ENCODE assay signal across 15 cellular contexts in the genomic region with DNA sequence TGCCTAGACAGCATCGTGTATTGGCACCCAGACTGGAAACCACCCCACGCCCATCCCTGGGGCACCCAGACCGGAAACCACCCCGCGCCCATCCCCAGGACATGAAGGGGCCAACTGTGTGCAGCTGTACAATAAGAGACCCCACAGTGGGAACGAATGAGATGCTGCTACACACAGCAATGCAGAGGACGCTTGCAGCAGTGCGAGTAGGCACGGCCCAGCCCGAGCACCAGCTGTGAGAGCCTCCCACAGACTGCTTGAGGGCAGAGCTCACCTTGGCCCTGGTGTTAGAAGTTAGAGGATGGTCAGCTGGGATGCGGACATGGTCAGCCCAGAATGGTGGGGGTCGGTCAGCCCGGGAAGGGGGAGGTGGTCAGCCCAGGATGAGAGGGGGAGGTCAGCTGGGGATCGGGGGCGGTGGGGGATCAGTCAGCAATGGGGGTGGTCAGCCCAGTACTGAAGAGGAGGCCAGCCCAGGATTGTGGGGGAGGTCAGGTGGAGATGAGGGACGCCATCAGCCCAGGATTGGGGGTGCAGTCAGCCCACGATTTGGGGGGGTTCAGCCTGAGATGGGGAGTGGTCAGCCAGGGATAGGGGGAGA.
DNase-seq lines count a peak whose midpoint lies in the region; ATAC-seq and TF ChIP-seq lines count a peak whose summit lies in the region.
"Had no signal": no experiment of that assay in that cellular context is flagged by ENCODE, and none has a peak within 500 bp of the region (broad histone marks: within the 10 kb centered on the region; RNA-seq: fewer than 3 reads in every experiment).

No MANE protein-coding gene starts in this region.

- H3K4me1 Mint-ChIP-seq in chondrocyte (ENCODE audit: low read depth) (peaks cover 18% of the 10 kb centered on the region), nephron progenitor cell (peaks cover 40% of the 10 kb centered on the region)
- H3K4me1 Mint-ChIP-seq: B cell had no signal

- CTCF ChIA-PET in HEK293 (lab: Yijun Ruan, JAX): interaction anchor here (0.9 kb wide), 1 partner anchor 13 kb away, joined by 3 read pairs; no protein-coding TSS in a partner anchor

- H3K27me3 ChIP-seq in upper lobe of right lung: no peaks in the 10 kb centered on the region

- POLR2A ChIA-PET in HEK293 (lab: Yijun Ruan, JAX): no interaction called here

- H3K27me3 Mint-ChIP-seq in chondrocyte (ENCODE audit: low read depth) (peaks cover 4% of the 10 kb centered on the region), nephron progenitor cell (ENCODE audit: low read depth, poor library complexity) (peaks cover 30% of the 10 kb centered on the region)
- H3K27me3 Mint-ChIP-seq: B cell; CD4-positive, alpha-beta T cell had no signal

- H3K36me3 Mint-ChIP-seq in chondrocyte (ENCODE audit: low read depth) (no peaks in the 10 kb centered on the region), nephron progenitor cell (ENCODE audit: low read depth) (peaks cover 16% of the 10 kb centered on the region)

- no peak for TF ChIP-seq CTCF in HEK293 (tag by site-specific recombination; IDR thresholded peaks at IDR 0.05)
- TF ChIP-seq CTCF in chondrocyte (IDR thresholded peaks at IDR 0.05): no peak
- TF ChIP-seq CTCF in nephron progenitor cell (IDR thresholded peaks at IDR 0.05): no peak
- no peak for TF ChIP-seq CTCF in upper lobe of right lung (IDR thresholded peaks at IDR 0.05)

- H3K36me3 ChIP-seq in HEK293 (ENCODE audit: control insufficient read depth in 2 of 2, insufficient read depth in 1 of 2, low read length in 2 of 2) (no peaks in the 10 kb centered on the region), upper lobe of right lung (no peaks in the 10 kb centered on the region)

- H3K27ac ChIP-seq in HEK293 (ENCODE audit: extremely low read depth, low read depth, low read length): no peak overlapping the region
- H3K27ac ChIP-seq in upper lobe of right lung: no peak overlapping the region
- H3K27ac ChIP-seq: GM23248 had no signal

- peaks cover 5% of the 10 kb centered on the region for H3K9me3 Mint-ChIP-seq in chondrocyte (ENCODE audit: low read depth)
- H3K9me3 Mint-ChIP-seq in nephron progenitor cell: peaks cover 28% of the 10 kb centered on the region
- H3K9me3 Mint-ChIP-seq: CD4-positive, alpha-beta T cell had no signal

- no peaks in the 10 kb centered on the region for H3K9me3 ChIP-seq in HEK293 (ENCODE audit: control insufficient read depth, insufficient read depth, low read depth, low read length)
- H3K9me3 ChIP-seq in upper lobe of right lung: no peaks in the 10 kb centered on the region

- intact Hi-C loops in upper lobe of right lung (cut with DNase I): no loop called here

- peak; percentile 56 for DNase-seq in chondrocyte (ENCODE audit: low spot score)
- DNase-seq in nephron progenitor cell: no peak
- DNase-seq in upper lobe of right lung: peak; percentile 51
- no peak for DNase-seq in NCI-H524 treated with DMSO at 0.1 percent for 48 hours (lab: John Stamatoyannopoulos, UW)
- no peak for DNase-seq in activated CD4-positive, alpha-beta T cell treated with anti-CD3 and anti-CD28 coated beads for 4 hours
- DNase-seq: C1 segment of cervical spinal cord; Calu3; CD4-positive, alpha-beta T cell; DMS79; GM23248; H7 had no signal

- no peak overlapping the region for H3K27ac Mint-ChIP-seq in chondrocyte (ENCODE audit: unreplicated experiment)
- H3K27ac Mint-ChIP-seq in nephron progenitor cell: no peak overlapping the region
- H3K27ac Mint-ChIP-seq: B cell; CD4-positive, alpha-beta T cell had no signal

- H3K4me3 Mint-ChIP-seq in chondrocyte (ENCODE audit: unreplicated experiment) (no peak overlapping the region), nephron progenitor cell (peak overlapping the region; percentile 54)
- H3K4me3 Mint-ChIP-seq: B cell; CD4-positive, alpha-beta T cell had no signal

- ATAC-seq in upper lobe of right lung (no peak), HG02970 (IDR thresholded peaks at IDR 0.05; ENCODE audit: low FRiP score, unreplicated experiment) (no peak)
- ATAC-seq: GM12878 had no signal

- H3K4me1 ChIP-seq in HEK293 (ENCODE audit: control insufficient read depth, insufficient read depth, low read length) (no peaks in the 10 kb centered on the region), upper lobe of right lung (no peaks in the 10 kb centered on the region)

- H3K4me3 ChIP-seq in HEK293 (ENCODE audit: low read depth, low read length) (no peak overlapping the region), upper lobe of right lung (no peak overlapping the region)
- H3K4me3 ChIP-seq: GM12878, GM23248 had no signal

TF ChIP-seq in HEK293, 187 proteins besides CTCF, POLR2A, EP300 and RAD21:
- no peak for TF ChIP-seq ZBTB21 (tag by site-specific recombination; IDR thresholded peaks at IDR 0.05)
- 0 out of 2 replicates have a peak, but pooled peaks have one; percentile 14 for TF ChIP-seq EGR2 (tag by site-specific recombination; IDR thresholded peaks at IDR 0.05; ENCODE audit: low read depth)

Comparison
In these comparisons a context has a peak if more than half of its experiments do, and no peak if none do; other contexts are left out.
1. DNase-seq: peak in chondrocyte (single experiment) and upper lobe of right lung (single experiment); none in nephron progenitor cell (single experiment), NCI-H524 treated with DMSO at 0.1 percent for 48 hours (single experiment) and activated CD4-positive, alpha-beta T cell treated with anti-CD3 and anti-CD28 coated beads for 4 hours (0 of 2).